Comparison of ENCODE assay signal across 15 cellular contexts in genomic region chr4:2583092-2583491, GRCh38. TPM values are rescaled to one million over a fixed set of nuclear protein-coding genes. Genes with fewer than 3 reads are reported as not detected.
DNase-seq lines count a peak whose midpoint lies in the region; ATAC-seq, FAIRE-seq and TF ChIP-seq lines count a peak whose summit lies in the region.
"Had no signal": no experiment of that assay in that cellular context is flagged by ENCODE, and none has a peak within 500 bp of the region (broad histone marks: within the 10 kb centered on the region; RNA-seq: fewer than 3 reads in every experiment).

No MANE protein-coding gene starts in this region.

- no peak overlapping the region for H2AFZ ChIP-seq in GM23338

- no peaks in the 10 kb centered on the region; the same call in 1 of the 2 replicates for H3F3A ChIP-seq in GM23338 (replicated peaks; ENCODE audit: low read depth)

- H3K4me1 ChIP-seq in GM23338 (ENCODE audit: insufficient read depth), result peaks cover 22% of the 10 kb centered on the region
- H3K4me1 ChIP-seq in SJCRH30, result peaks cover 19% of the 10 kb centered on the region
- H3K4me1 ChIP-seq in psoas muscle, result peaks cover 37% of the 10 kb centered on the region

- H3K4me3 Mint-ChIP-seq in GM23338, result no peak overlapping the region

- no peak for FAIRE-seq in RCC 7860 (lab: Jason Lieb, UNC)

- H3K27me3 ChIP-seq in GM23338 (ENCODE audit: insufficient read depth) (no peaks in the 10 kb centered on the region), SJCRH30 (no peaks in the 10 kb centered on the region), psoas muscle (ENCODE audit: insufficient read depth in 3 of 3, low read length in 2 of 3) (no peaks in the 10 kb centered on the region)

- peak overlapping the region; percentile 6 for H3K27ac Mint-ChIP-seq in GM23338

- H3K27ac ChIP-seq in GM23338 (ENCODE audit: low read depth), result peak overlapping the region; percentile 61; the same call in 1 of the 2 replicates
- H3K27ac ChIP-seq in SJCRH30, result peak overlapping the region; percentile 57
- H3K27ac ChIP-seq in psoas muscle, result peak overlapping the region; percentile 43
- H3K27ac ChIP-seq: skin epidermis had no signal

- H3K4me1 Mint-ChIP-seq in GM23338, result peaks cover 34% of the 10 kb centered on the region

- peaks cover 5% of the 10 kb centered on the region for H3K27me3 Mint-ChIP-seq in GM23338 (ENCODE audit: insufficient read depth, low read depth, poor library complexity)

- peaks cover 16% of the 10 kb centered on the region; the same call in 2 of the 3 replicates for H3K9me3 Mint-ChIP-seq in GM23338
- H3K9me3 Mint-ChIP-seq: immature natural killer cell had no signal

- H4K20me1 ChIP-seq in GM23338 (replicated peaks; ENCODE audit: insufficient read depth), result peaks cover 65% of the 10 kb centered on the region

- no peak for ATAC-seq in GM23338
- peak; percentile 21 for ATAC-seq in left colon
- peak; percentile 47 to 65 (median 58) for ATAC-seq in psoas muscle

- H3K36me3 ChIP-seq in GM23338 (ENCODE audit: insufficient read depth) (no peaks in the 10 kb centered on the region), SJCRH30 (no peaks in the 10 kb centered on the region), psoas muscle (ENCODE audit: insufficient read depth in 1 of 2, low read depth in 1 of 2) (no peaks in the 10 kb centered on the region)

- H3K36me3 Mint-ChIP-seq in GM23338 (ENCODE audit: low read depth), result peaks cover 17% of the 10 kb centered on the region

- H3K9me3 ChIP-seq in SJCRH30 (replicated peaks) (peaks cover 5% of the 10 kb centered on the region; the same call in 1 of the 2 replicates), psoas muscle (no peaks in the 10 kb centered on the region)

- intact Hi-C loops in left colon (cut with DNase I, micrococcal nuclease), result no loop called here
- intact Hi-C loops in psoas muscle (cut with DNase I), result no loop called here

- no peak for TF ChIP-seq CTCF in GM23338 (conservative IDR thresholded peaks at IDR 0.05; ENCODE audit: low read depth in 2 of 2)
- TF ChIP-seq CTCF in psoas muscle (IDR thresholded peaks at IDR 0.05), result no peak

- H3K79me2 ChIP-seq in GM23338 (replicated peaks; ENCODE audit: insufficient read depth), result peaks cover 100% of the 10 kb centered on the region

- H3K4me2 ChIP-seq in GM23338, result peak overlapping the region; percentile 36; the same call in 1 of the 2 replicates

- DNase-seq in GM23338 (ENCODE audit: low spot score) (no peak), SJCRH30 (peak; percentile 47 to 72), left colon (no peak), psoas muscle (no peak), RCC 7860 (ENCODE audit: low spot score) (no peak), SHP77 (lab: John Stamatoyannopoulos, UW) (no peak), NOMO-1 (lab: John Stamatoyannopoulos, UW; ENCODE audit: unreplicated experiment in 2 of 2) (no peak)
- DNase-seq in activated CD4-positive, alpha-beta T cell treated with anti-CD3 and anti-CD28 coated beads for 1 hour, result no peak
- DNase-seq: activated CD4-positive, alpha-beta T cell treated with anti-CD3 and anti-CD28 coated beads for 48 hours; aorta; GF-D8; immature natural killer cell; MM.1S; T-helper 1 cell had no signal

- WGBS in psoas muscle, 3 donors, result 34 to 39% (median 37%) methylated on average over 4 of the region's 4 CpGs

- H3K9me2 ChIP-seq in GM23338 (ENCODE audit: insufficient read depth), result no peaks in the 10 kb centered on the region

- no peak overlapping the region for H3K4me3 ChIP-seq in GM23338
- no peak overlapping the region for H3K4me3 ChIP-seq in SJCRH30
- H3K4me3 ChIP-seq in psoas muscle, result no peak overlapping the region
- H3K4me3 ChIP-seq: skin epidermis had no signal

TF ChIP-seq in GM23338, 12 proteins besides CTCF, POLR2A, EP300 and RAD21:
- TF ChIP-seq ETS1 (IDR thresholded peaks at IDR 0.05) (no peak), POLR2AphosphoS5 (IDR thresholded peaks at IDR 0.05; ENCODE audit: low read depth) (no peak), REST (IDR thresholded peaks at IDR 0.05; ENCODE audit: unreplicated experiment) (no peak), CREB1 (CRISPR knock-in tag; IDR thresholded peaks at IDR 0.05; ENCODE audit: low read depth) (no peak), STAT1 (IDR thresholded peaks at IDR 0.05; ENCODE audit: unreplicated experiment) (no peak), JUNB (IDR thresholded peaks at IDR 0.05; ENCODE audit: unreplicated experiment) (no peak), NANOG (IDR thresholded peaks at IDR 0.05; ENCODE audit: borderline replicate concordance) (no peak)

RNA-seq across cellular contexts. Expression of gene FAM193A, which starts 46.6 kb away (rescaled TPM):
- total RNA-seq in GM23338 (2014; rRNA removed; shearing (Covaris generic)), result 20.8 and 22.9 TPM in 2 replicates
- 8.5 and 12.0 TPM in 2 replicates for polyA plus RNA-seq in GM23338 (2016; fragmentation: Nextera tagmentation; extraction: Ambion mirVana)
- 18.4 and 20.4 TPM in 2 replicates for total RNA-seq in SJCRH30 (2014; rRNA removed; shearing (Covaris generic))
- total RNA-seq in left colon, result 10 to 100 TPM; 22.8 to 23.7 TPM
- total RNA-seq in psoas muscle, result 10 to 100 TPM; 14.6 to 20.0 (median 17.9) TPM
- polyA plus RNA-seq in psoas muscle, result 10 to 100 TPM in 1 of 3 donors, 1 to 10 TPM in 2; 7.5 to 14.4 (median 9.3) TPM

Comparison
In these comparisons a context has a peak if more than half of its experiments do, and no peak if none do; other contexts are left out.
1. DNase-seq: peak in SJCRH30 (2 of 2); none in GM23338 (single experiment), left colon (0 of 2), psoas muscle (0 of 2), activated CD4-positive, alpha-beta T cell treated with anti-CD3 and anti-CD28 coated beads for 1 hour (single experiment), RCC 7860 (single experiment), SHP77 (0 of 2) and NOMO-1 (0 of 2).
2. Peak in every context shown above with its lines, with median percentiles within 50 percentile points of each other: H3K27ac ChIP-seq.